Comparison of ENCODE assay signal across 11 cellular contexts in genomic region chr12:48779869-48780268, GRCh38. TPM values are rescaled to one million over a fixed set of nuclear protein-coding genes. Genes with fewer than 3 reads are reported as not detected.
A peak's percentile ranks its signal among the peaks of the same experiment; 100 is the strongest.
DNase-seq lines count a peak whose midpoint lies in the region; ATAC-seq and TF ChIP-seq lines count a peak whose summit lies in the region.
"Had no signal": no experiment of that assay in that cellular context is flagged by ENCODE, and none has a peak within 500 bp of the region (broad histone marks: within the 10 kb centered on the region; RNA-seq: fewer than 3 reads in every experiment).

No MANE protein-coding gene starts in this region.

- WGBS in heart left ventricle, 4 donors = 7 to 12% (median 9%) methylated on average over 3 of the region's 3 CpGs

- no peak for TF ChIP-seq POLR2A in heart left ventricle (IDR thresholded peaks at IDR 0.05)

- H3K9me3 ChIP-seq in heart left ventricle = no peaks in the 10 kb centered on the region
- no peaks in the 10 kb centered on the region for H3K9me3 ChIP-seq in skeletal muscle tissue (ENCODE audit: control insufficient read depth in 3 of 3, low read length in 3 of 3)

- H3K4me3 ChIP-seq in H7 (ENCODE audit: insufficient read depth, low read depth, low read length) = no peak overlapping the region
- peak overlapping the region in 4 of 12 donors; percentile 2 to 11 (median 8) for H3K4me3 ChIP-seq in heart left ventricle
- no peak overlapping the region for H3K4me3 ChIP-seq in skeletal muscle tissue (ENCODE audit: low read length in 3 of 3)

- ATAC-seq in heart left ventricle = peak; percentile 78 to 84 (median 80)
- ATAC-seq in GM18867 (IDR thresholded peaks at IDR 0.05; ENCODE audit: unreplicated experiment) = no peak
- ATAC-seq in GM18517 (IDR thresholded peaks at IDR 0.05; ENCODE audit: unreplicated experiment) = no peak

- H3K27me3 ChIP-seq in H7 (ENCODE audit: control insufficient read depth, insufficient read depth, low read length) = no peaks in the 10 kb centered on the region
- H3K27me3 ChIP-seq in heart left ventricle = no peaks in the 10 kb centered on the region
- H3K27me3 ChIP-seq in skeletal muscle tissue (ENCODE audit: control insufficient read depth in 3 of 3, insufficient read depth in 3 of 3, low read length in 3 of 3) = no peaks in the 10 kb centered on the region

- H3K27ac ChIP-seq in VCaP (peak overlapping the region; percentile 65; the same call in 1 of the 2 replicates), heart left ventricle (peak overlapping the region; percentile 60 to 99 (median 94)), skeletal muscle tissue (ENCODE audit: low read depth, low read length) (peak overlapping the region; percentile 70)
- H3K27ac ChIP-seq: WERI-Rb-1 had no signal

- H3K36me3 ChIP-seq in H7 (replicated peaks; ENCODE audit: control insufficient read depth, insufficient read depth, low read length) (no peaks in the 10 kb centered on the region; the same call in 1 of the 2 replicates), heart left ventricle (peaks cover 0 to 50% (median 37%) of the 10 kb centered on the region in 9 donors), skeletal muscle tissue (ENCODE audit: control insufficient read depth in 3 of 3, insufficient read depth in 3 of 3, low read length in 3 of 3) (peaks cover 22 to 31% (median 25%) of the 10 kb centered on the region in 3 donors)

- intact Hi-C loops in heart left ventricle (cut with DNase I) = loop anchor here in 1 of 10 donors (2.0 kb wide), 1 partner anchor 13 kb away; no protein-coding TSS in a partner anchor

- peak; percentile 42 for DNase-seq in H7
- peak; percentile 81 to 92 (median 87) for DNase-seq in heart left ventricle
- DNase-seq in RKO (ENCODE audit: low spot score) = no peak
- no peak for DNase-seq in activated CD4-positive, alpha-beta T cell treated with anti-CD3 and anti-CD28 coated beads, Interleukin-2, amount 50 U/mL, for 48 hours
- DNase-seq: NCI-H226; stimulated activated CD4-positive, alpha-beta T cell treated with anti-CD3 and anti-CD28 coated beads, Interleukin-2, amount 100 ng/mL, for 48 hours; WERI-Rb-1 had no signal

- peaks cover 10 to 94% (median 64%) of the 10 kb centered on the region in 12 donors for H3K4me1 ChIP-seq in heart left ventricle
- peaks cover 17 to 33% (median 27%) of the 10 kb centered on the region in 3 donors for H3K4me1 ChIP-seq in skeletal muscle tissue (ENCODE audit: control insufficient read depth in 3 of 3, insufficient read depth in 3 of 3, low read length in 3 of 3)

- TF ChIP-seq CTCF in VCaP (conservative IDR thresholded peaks at IDR 0.05) (no peak), heart left ventricle (IDR thresholded peaks at IDR 0.05) (no peak)

- peak overlapping the region in 2 of 3 donors; percentile 28 to 40 for H3K9ac ChIP-seq in skeletal muscle tissue (ENCODE audit: low read depth in 1 of 3, low read length in 3 of 3)

RNA-seq across cellular contexts. Expression of gene ADCY6, which starts 9.0 kb away (rescaled TPM):
- 7.0 and 7.1 TPM in 2 replicates for total RNA-seq in H7 (2014; rRNA removed; shearing (Covaris generic))
- total RNA-seq in heart left ventricle (100 to 1,000 TPM in 8 of 9 donors, 10 to 100 TPM in 1; 88.4 to 145 (median 106) TPM), skeletal muscle tissue (37.6 TPM)
- polyA plus RNA-seq in heart left ventricle = 10 to 100 TPM; 60.6 to 87.7 TPM

RNA-seq across cellular contexts. Expression of gene CACNB3, which starts 38.4 kb away (rescaled TPM):
- 3.2 and 4.6 TPM in 2 replicates for total RNA-seq in H7 (2014; rRNA removed; shearing (Covaris generic))
- total RNA-seq in heart left ventricle = 10 to 100 TPM in 1 of 9 donors, 1 to 10 TPM in 8; 3.2 to 11.2 (median 5.3) TPM
- polyA plus RNA-seq in heart left ventricle = 1 to 10 TPM; 4.4 to 5.7 TPM
- 4.2 TPM for total RNA-seq in skeletal muscle tissue

Comparison
In these comparisons a context has a peak if more than half of its experiments do, and no peak if none do; other contexts are left out.
1. DNase-seq: peak in H7 (single experiment) and heart left ventricle (5 of 5); none in RKO (single experiment) and activated CD4-positive, alpha-beta T cell treated with anti-CD3 and anti-CD28 coated beads, Interleukin-2, amount 50 U/mL, for 48 hours (0 of 2).
2. ATAC-seq: peak in heart left ventricle (4 of 4); none in GM18867 (single experiment) and GM18517 (single experiment).
3. Peak in every context shown above with its lines, with median percentiles within 50 percentile points of each other: H3K27ac ChIP-seq.